In the genomic region with DNA sequence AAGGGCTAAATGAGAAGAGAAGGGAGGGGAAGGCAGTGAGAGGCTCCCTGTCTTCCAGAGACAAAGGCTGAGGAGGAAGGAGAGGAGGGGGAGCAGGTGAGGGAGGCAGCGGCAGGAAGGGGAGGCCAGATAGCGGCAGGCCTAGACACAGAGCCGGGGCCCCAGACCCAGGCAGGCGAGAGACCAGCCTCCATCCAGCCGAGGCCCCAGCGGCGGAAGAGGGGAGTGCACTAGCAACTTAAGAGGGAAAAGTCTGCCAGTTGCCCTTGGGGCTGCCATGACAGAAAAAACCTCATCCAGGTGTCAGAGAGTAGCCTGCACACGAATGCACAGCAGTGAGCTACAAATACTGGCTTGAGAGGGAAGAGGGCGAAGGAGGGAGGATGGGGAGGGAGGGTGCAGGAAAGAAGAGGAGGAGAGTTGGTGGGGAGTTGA, we compare ENCODE assay signal across 8 cellular contexts. TPM values are rescaled to one million over a fixed set of nuclear protein-coding genes. Genes with fewer than 3 reads are reported as not detected.
DNase-seq lines count a peak whose midpoint lies in the region; ATAC-seq, FAIRE-seq and TF ChIP-seq lines count a peak whose summit lies in the region.

No MANE protein-coding gene starts in this region.

- H3K27ac Mint-ChIP-seq in CD4-positive, CD25-positive, alpha-beta regulatory T cell = peak overlapping the region in 2 of 3 donors; percentile 35 to 71

- H3K27me3 ChIP-seq in CD4-positive, CD25-positive, alpha-beta regulatory T cell (ENCODE audit: control insufficient read depth, insufficient read depth, low read length) = no peaks in the 10 kb centered on the region
- H3K27me3 ChIP-seq in tibial artery = peaks cover 0 to 5% of the 10 kb centered on the region in 2 donors
- H3K27me3 ChIP-seq in vagina = no peaks in the 10 kb centered on the region

- no peak overlapping the region for H3K4me3 Mint-ChIP-seq in CD4-positive, CD25-positive, alpha-beta regulatory T cell

- H3K9ac ChIP-seq in kidney (ENCODE audit: low read length in 2 of 2) = no peak overlapping the region

- TF ChIP-seq CTCF in kidney (IDR thresholded peaks at IDR 0.05; ENCODE audit: borderline replicate concordance, extremely low read depth, insufficient read depth) = peak; percentile 38
- no peak for TF ChIP-seq CTCF in tibial artery (IDR thresholded peaks at IDR 0.05)
- no peak for TF ChIP-seq CTCF in vagina (IDR thresholded peaks at IDR 0.05)

- intact Hi-C loops in kidney (cut with DNase I) = no loop called here
- intact Hi-C loops in tibial artery (cut with DNase I; ENCODE audit: low total_unique reads) = loop anchor here (5.0 to 10.0 kb wide), 2 partner anchors 149 to 211 kb away; no protein-coding TSS in a partner anchor
- intact Hi-C loops in vagina (cut with DNase I) = loop anchor here (10.0 kb wide), 1 partner anchor 219 kb away; no protein-coding TSS in a partner anchor

- no peaks in the 10 kb centered on the region for H3K4me1 ChIP-seq in CD4-positive, CD25-positive, alpha-beta regulatory T cell (ENCODE audit: control insufficient read depth, insufficient read depth, low read length, poor library complexity, severe bottlenecking)
- H3K4me1 ChIP-seq in kidney (ENCODE audit: control insufficient read depth in 1 of 2, insufficient read depth in 1 of 2, low read depth in 1 of 2, low read length in 2 of 2) (peaks cover 4 to 15% of the 10 kb centered on the region in 2 donors), tibial artery (peaks cover 0 to 4% (median 0%) of the 10 kb centered on the region in 4 donors), vagina (no peaks in the 10 kb centered on the region)

- H3K9me3 ChIP-seq in CD4-positive, CD25-positive, alpha-beta regulatory T cell (ENCODE audit: control insufficient read depth in 2 of 2, low read length in 2 of 2) = no peaks in the 10 kb centered on the region
- no peaks in the 10 kb centered on the region for H3K9me3 ChIP-seq in KOPT-K1 (ENCODE audit: insufficient read depth, low read length, poor library complexity, severe bottlenecking)
- no peaks in the 10 kb centered on the region for H3K9me3 ChIP-seq in kidney (ENCODE audit: control insufficient read depth in 1 of 2, low read length in 2 of 2)
- H3K9me3 ChIP-seq in tibial artery = no peaks in the 10 kb centered on the region
- H3K9me3 ChIP-seq in vagina = no peaks in the 10 kb centered on the region

- no peaks in the 10 kb centered on the region for H3K36me3 Mint-ChIP-seq in CD4-positive, CD25-positive, alpha-beta regulatory T cell

- no peak for ATAC-seq in CD4-positive, CD25-positive, alpha-beta regulatory T cell (ENCODE audit: low read depth in 2 of 2)
- ATAC-seq in GM21529 (IDR thresholded peaks at IDR 0.05; ENCODE audit: unreplicated experiment) (no peak), GM21619 (IDR thresholded peaks at IDR 0.05; ENCODE audit: unreplicated experiment) (no peak)

- H3K4me1 Mint-ChIP-seq in CD4-positive, CD25-positive, alpha-beta regulatory T cell = peaks cover 0 to 9% (median 0%) of the 10 kb centered on the region in 4 donors

- H3K4me3 ChIP-seq in CD4-positive, CD25-positive, alpha-beta regulatory T cell (ENCODE audit: low read depth, low read length) = no peak overlapping the region
- H3K4me3 ChIP-seq in kidney (ENCODE audit: low read length in 2 of 2) (no peak overlapping the region), tibial artery (no peak overlapping the region), vagina (no peak overlapping the region)

- no peak for FAIRE-seq in kidney (lab: Jason Lieb, UNC)

- H3K27me3 Mint-ChIP-seq in CD4-positive, CD25-positive, alpha-beta regulatory T cell = peaks cover 20% of the 10 kb centered on the region

- no peak for TF ChIP-seq POLR2A in vagina (IDR thresholded peaks at IDR 0.05)

- H3K36me3 ChIP-seq in CD4-positive, CD25-positive, alpha-beta regulatory T cell (ENCODE audit: control insufficient read depth, insufficient read depth, low read length) = no peaks in the 10 kb centered on the region
- H3K36me3 ChIP-seq in KOPT-K1 (ENCODE audit: insufficient read depth, low read length) = no peaks in the 10 kb centered on the region
- H3K36me3 ChIP-seq in kidney (ENCODE audit: control insufficient read depth in 1 of 2, insufficient read depth in 2 of 2, low read length in 2 of 2) = no peaks in the 10 kb centered on the region
- H3K36me3 ChIP-seq in tibial artery = no peaks in the 10 kb centered on the region
- H3K36me3 ChIP-seq in vagina = no peaks in the 10 kb centered on the region

- H3K9me3 Mint-ChIP-seq in CD4-positive, CD25-positive, alpha-beta regulatory T cell = peaks cover 0 to 2% (median 0%) of the 10 kb centered on the region in 7 donors

- peak in 1 of 3 donors; percentile 28 for DNase-seq in CD4-positive, CD25-positive, alpha-beta regulatory T cell
- peak; percentile 77 for DNase-seq in activated CD8-positive, alpha-beta memory T cell treated with anti-CD3 and anti-CD28 coated beads, Interleukin-2, amount 50 U/mL, for 48 hours
- peak; percentile 61 for DNase-seq in kidney
- peak; percentile 19 to 48 for DNase-seq in tibial artery
- no peak for DNase-seq in vagina (ENCODE audit: extremely low spot score in 2 of 2)

- no peak overlapping the region for H3K27ac ChIP-seq in CD4-positive, CD25-positive, alpha-beta regulatory T cell (ENCODE audit: insufficient read depth, low read length, poor library complexity, severe bottlenecking)
- H3K27ac ChIP-seq in KOPT-K1 (ENCODE audit: low read depth, low read length, poor library complexity, severe bottlenecking) (peak overlapping the region; percentile 92), kidney (ENCODE audit: low read depth in 2 of 2, low read length in 2 of 2) (no peak overlapping the region), tibial artery (no peak overlapping the region), vagina (no peak overlapping the region)

RNA-seq across cellular contexts. Expression of a gene that starts 46.7 kb away (rescaled TPM):
- total RNA-seq in CD4-positive, CD25-positive, alpha-beta regulatory T cell = not detected
- polyA plus RNA-seq in CD4-positive, CD25-positive, alpha-beta regulatory T cell = not detected
- total RNA-seq in kidney (not detected), vagina (not detected)
- polyA plus RNA-seq in kidney (ENCODE audit: insufficient read depth, low read depth, low replicate concordance) = not detected

Comparison
In these comparisons a context has a peak if more than half of its experiments do, and no peak if none do; other contexts are left out.
1. DNase-seq: peak in activated CD8-positive, alpha-beta memory T cell treated with anti-CD3 and anti-CD28 coated beads, Interleukin-2, amount 50 U/mL, for 48 hours (single experiment), kidney (single experiment) and tibial artery (2 of 2); none in vagina (0 of 2).